Comparison of ENCODE assay signal across 1 cellular context in genomic region chr20:53866787-53867740, GRCh38.
TF ChIP-seq lines count a peak whose summit lies in the region.

No MANE protein-coding gene starts in this region.

TF ChIP-seq in HepG2, 621 proteins besides CTCF, POLR2A, EP300 and RAD21 (continued from another document):
- TF ChIP-seq, protein P1, sequence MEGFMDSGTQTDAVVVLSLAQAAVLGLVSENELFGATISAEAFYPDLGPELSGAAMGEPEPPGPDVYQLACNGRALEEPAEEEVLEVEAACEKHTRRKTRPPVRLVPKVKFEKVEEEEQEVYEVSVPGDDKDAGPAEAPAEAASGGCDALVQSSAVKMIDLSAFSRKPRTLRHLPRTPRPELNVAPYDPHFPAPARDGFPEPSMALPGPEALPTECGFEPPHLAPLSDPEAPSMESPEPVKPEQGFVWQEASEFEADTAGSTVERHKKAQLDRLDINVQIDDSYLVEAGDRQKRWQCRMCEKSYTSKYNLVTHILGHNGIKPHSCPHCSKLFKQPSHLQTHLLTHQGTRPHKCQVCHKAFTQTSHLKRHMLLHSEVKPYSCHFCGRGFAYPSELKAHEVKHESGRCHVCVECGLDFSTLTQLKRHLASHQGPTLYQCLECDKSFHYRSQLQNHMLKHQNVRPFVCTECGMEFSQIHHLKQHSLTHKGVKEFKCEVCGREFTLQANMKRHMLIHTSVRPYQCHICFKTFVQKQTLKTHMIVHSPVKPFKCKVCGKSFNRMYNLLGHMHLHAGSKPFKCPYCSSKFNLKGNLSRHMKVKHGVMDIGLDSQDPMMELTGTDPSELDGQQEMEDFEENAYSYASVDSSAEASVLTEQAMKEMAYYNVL (CRISPR knock-in tag; IDR thresholded peaks at IDR 0.05; ENCODE audit: borderline replicate concordance) = peak; percentile 68; the same call in 1 of the 2 replicates
- TF ChIP-seq MAF1 (CRISPR knock-in tag; IDR thresholded peaks at IDR 0.05; ENCODE audit: borderline replicate concordance) (no peak), GFI1 (CRISPR knock-in tag; IDR thresholded peaks at IDR 0.05; ENCODE audit: borderline replicate concordance) (peak; percentile 95), PITX1 (CRISPR knock-in tag; IDR thresholded peaks at IDR 0.05) (peak; percentile 79; the same call in 1 of the 2 replicates), ZNF563 (CRISPR knock-in tag; IDR thresholded peaks at IDR 0.05) (no peak), ARID5B (CRISPR knock-in tag; IDR thresholded peaks at IDR 0.05) (peak; percentile 80), ZNF792 (CRISPR knock-in tag; IDR thresholded peaks at IDR 0.05) (peak; percentile 51; the same call in 1 of the 2 replicates), MED1 (CRISPR knock-in tag; IDR thresholded peaks at IDR 0.05) (peak; percentile 49), ZBTB37 (CRISPR knock-in tag; IDR thresholded peaks at IDR 0.05) (no peak), CEBPB (IDR thresholded peaks at IDR 0.05; ENCODE audit: borderline replicate concordance, low read depth, low read length) (peak; percentile 78; the same call in 1 of the 2 replicates), STAT5B (CRISPR knock-in tag; IDR thresholded peaks at IDR 0.05) (no peak), MIER2 (CRISPR knock-in tag; IDR thresholded peaks at IDR 0.05) (peak; percentile 7; the same call in 1 of the 2 replicates), ZNF292 (CRISPR knock-in tag; IDR thresholded peaks at IDR 0.05; ENCODE audit: borderline replicate concordance, low read depth) (peak; percentile 72), HDAC1 (CRISPR knock-in tag; IDR thresholded peaks at IDR 0.05) (peak; percentile 42; the same call in 1 of the 2 replicates), ZNF549 (CRISPR knock-in tag; IDR thresholded peaks at IDR 0.05) (no peak), ZFP91 (CRISPR knock-in tag; IDR thresholded peaks at IDR 0.05; ENCODE audit: borderline replicate concordance) (no peak), KDM6A (CRISPR knock-in tag; IDR thresholded peaks at IDR 0.05; ENCODE audit: low read depth) (0 out of 2 replicates have a peak, but pooled peaks have one; percentile 15), BCL6 (CRISPR knock-in tag; IDR thresholded peaks at IDR 0.05) (peak; percentile 55; the same call in 1 of the 2 replicates), ZNF557 (CRISPR knock-in tag; IDR thresholded peaks at IDR 0.05) (no peak), ZBTB1 (CRISPR knock-in tag; IDR thresholded peaks at IDR 0.05; ENCODE audit: borderline replicate concordance) (no peak), ZBTB2 (CRISPR knock-in tag; IDR thresholded peaks at IDR 0.05; ENCODE audit: low read depth) (no peak), FOXK1 (CRISPR knock-in tag; IDR thresholded peaks at IDR 0.05; ENCODE audit: borderline replicate concordance, low read depth) (peak; percentile 13; the same call in 1 of the 2 replicates), ZNF331 (CRISPR knock-in tag; IDR thresholded peaks at IDR 0.05) (peak; percentile 44), HDAC2 (CRISPR knock-in tag; IDR thresholded peaks at IDR 0.05) (peak; percentile 79), GABPA (IDR thresholded peaks at IDR 0.05; ENCODE audit: low read depth, low read length) (no peak), GABPA (CRISPR knock-in tag; IDR thresholded peaks at IDR 0.05; ENCODE audit: low read depth) (no peak)
- TF ChIP-seq, protein P2, sequence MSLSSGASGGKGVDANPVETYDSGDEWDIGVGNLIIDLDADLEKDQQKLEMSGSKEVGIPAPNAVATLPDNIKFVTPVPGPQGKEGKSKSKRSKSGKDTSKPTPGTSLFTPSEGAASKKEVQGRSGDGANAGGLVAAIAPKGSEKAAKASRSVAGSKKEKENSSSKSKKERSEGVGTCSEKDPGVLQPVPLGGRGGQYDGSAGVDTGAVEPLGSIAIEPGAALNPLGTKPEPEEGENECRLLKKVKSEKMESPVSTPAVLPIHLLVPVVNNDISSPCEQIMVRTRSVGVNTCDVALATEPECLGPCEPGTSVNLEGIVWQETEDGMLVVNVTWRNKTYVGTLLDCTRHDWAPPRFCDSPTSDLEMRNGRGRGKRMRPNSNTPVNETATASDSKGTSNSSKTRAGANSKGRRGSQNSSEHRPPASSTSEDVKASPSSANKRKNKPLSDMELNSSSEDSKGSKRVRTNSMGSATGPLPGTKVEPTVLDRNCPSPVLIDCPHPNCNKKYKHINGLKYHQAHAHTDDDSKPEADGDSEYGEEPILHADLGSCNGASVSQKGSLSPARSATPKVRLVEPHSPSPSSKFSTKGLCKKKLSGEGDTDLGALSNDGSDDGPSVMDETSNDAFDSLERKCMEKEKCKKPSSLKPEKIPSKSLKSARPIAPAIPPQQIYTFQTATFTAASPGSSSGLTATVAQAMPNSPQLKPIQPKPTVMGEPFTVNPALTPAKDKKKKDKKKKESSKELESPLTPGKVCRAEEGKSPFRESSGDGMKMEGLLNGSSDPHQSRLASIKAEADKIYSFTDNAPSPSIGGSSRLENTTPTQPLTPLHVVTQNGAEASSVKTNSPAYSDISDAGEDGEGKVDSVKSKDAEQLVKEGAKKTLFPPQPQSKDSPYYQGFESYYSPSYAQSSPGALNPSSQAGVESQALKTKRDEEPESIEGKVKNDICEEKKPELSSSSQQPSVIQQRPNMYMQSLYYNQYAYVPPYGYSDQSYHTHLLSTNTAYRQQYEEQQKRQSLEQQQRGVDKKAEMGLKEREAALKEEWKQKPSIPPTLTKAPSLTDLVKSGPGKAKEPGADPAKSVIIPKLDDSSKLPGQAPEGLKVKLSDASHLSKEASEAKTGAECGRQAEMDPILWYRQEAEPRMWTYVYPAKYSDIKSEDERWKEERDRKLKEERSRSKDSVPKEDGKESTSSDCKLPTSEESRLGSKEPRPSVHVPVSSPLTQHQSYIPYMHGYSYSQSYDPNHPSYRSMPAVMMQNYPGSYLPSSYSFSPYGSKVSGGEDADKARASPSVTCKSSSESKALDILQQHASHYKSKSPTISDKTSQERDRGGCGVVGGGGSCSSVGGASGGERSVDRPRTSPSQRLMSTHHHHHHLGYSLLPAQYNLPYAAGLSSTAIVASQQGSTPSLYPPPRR (CRISPR knock-in tag; IDR thresholded peaks at IDR 0.05; ENCODE audit: borderline replicate concordance) = peak; percentile 38; the same call in 1 of the 2 replicates
- TF ChIP-seq, protein P3, sequence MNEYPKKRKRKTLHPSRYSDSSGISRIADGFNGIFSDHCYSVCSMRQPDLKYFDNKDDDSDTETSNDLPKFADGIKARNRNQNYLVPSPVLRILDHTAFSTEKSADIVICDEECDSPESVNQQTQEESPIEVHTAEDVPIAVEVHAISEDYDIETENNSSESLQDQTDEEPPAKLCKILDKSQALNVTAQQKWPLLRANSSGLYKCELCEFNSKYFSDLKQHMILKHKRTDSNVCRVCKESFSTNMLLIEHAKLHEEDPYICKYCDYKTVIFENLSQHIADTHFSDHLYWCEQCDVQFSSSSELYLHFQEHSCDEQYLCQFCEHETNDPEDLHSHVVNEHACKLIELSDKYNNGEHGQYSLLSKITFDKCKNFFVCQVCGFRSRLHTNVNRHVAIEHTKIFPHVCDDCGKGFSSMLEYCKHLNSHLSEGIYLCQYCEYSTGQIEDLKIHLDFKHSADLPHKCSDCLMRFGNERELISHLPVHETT (CRISPR knock-in tag; conservative IDR thresholded peaks at IDR 0.05) = no peak
- TF ChIP-seq, protein P4, sequence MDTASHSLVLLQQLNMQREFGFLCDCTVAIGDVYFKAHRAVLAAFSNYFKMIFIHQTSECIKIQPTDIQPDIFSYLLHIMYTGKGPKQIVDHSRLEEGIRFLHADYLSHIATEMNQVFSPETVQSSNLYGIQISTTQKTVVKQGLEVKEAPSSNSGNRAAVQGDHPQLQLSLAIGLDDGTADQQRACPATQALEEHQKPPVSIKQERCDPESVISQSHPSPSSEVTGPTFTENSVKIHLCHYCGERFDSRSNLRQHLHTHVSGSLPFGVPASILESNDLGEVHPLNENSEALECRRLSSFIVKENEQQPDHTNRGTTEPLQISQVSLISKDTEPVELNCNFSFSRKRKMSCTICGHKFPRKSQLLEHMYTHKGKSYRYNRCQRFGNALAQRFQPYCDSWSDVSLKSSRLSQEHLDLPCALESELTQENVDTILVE (CRISPR knock-in tag; IDR thresholded peaks at IDR 0.05) = peak; percentile 45; the same call in 1 of the 2 replicates
- TF ChIP-seq, protein P5, sequence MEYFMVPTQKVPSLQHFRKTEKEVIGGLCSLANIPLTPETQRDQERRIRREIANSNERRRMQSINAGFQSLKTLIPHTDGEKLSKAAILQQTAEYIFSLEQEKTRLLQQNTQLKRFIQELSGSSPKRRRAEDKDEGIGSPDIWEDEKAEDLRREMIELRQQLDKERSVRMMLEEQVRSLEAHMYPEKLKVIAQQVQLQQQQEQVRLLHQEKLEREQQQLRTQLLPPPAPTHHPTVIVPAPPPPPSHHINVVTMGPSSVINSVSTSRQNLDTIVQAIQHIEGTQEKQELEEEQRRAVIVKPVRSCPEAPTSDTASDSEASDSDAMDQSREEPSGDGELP (IDR thresholded peaks at IDR 0.05; ENCODE audit: borderline replicate concordance, low read depth) = no peak
